ENCODE assay signal across 8 cellular contexts in the genomic region with DNA sequence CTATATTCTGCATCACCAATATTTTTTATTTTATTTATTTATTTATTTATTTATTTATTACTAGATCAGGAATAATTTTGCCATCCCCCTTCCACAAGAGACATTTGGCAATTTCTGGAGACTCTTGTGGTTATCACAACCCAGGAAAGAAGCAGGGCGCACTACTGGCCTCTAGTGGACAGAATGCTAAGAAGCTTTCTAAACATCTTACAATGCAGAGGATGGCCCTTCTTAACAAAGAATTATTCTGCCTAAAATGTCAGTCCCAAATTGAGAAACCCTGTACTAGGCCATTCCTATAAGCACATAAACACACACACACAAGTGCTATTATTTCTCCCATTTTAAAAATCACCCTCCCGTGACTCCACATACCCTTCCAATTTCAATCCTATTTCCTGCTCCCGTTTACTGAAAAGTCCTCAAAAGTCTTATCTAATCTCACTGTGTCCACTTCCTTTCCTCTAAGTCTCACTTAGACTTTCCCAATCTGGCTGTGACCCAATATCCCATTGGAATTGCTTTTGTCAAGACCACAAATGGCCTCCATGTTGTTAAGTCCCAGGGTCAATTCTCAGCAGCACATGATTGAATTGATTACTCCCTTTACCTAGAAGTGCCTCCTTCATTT. TPM values are rescaled to one million over a fixed set of nuclear protein-coding genes. Genes with fewer than 3 reads are reported as not detected.
A peak's percentile ranks its signal among the peaks of the same experiment; 100 is the strongest.
DNase-seq lines count a peak whose midpoint lies in the region; ATAC-seq and TF ChIP-seq lines count a peak whose summit lies in the region.

No MANE protein-coding gene starts in this region.

- H3K4me3 Mint-ChIP-seq in GM23338 (no peak overlapping the region), endothelial cell (ENCODE audit: unreplicated experiment) (no peak overlapping the region)
- H3K4me3 Mint-ChIP-seq in activated CD4-positive, alpha-beta memory T cell treated with anti-CD3 and anti-CD28 coated beads for 36 hours: no peak overlapping the region

- H3K27ac Mint-ChIP-seq in GM23338: no peak overlapping the region
- no peak overlapping the region for H3K27ac Mint-ChIP-seq in activated CD4-positive, alpha-beta memory T cell treated with anti-CD3 and anti-CD28 coated beads for 36 hours
- no peak overlapping the region for H3K27ac Mint-ChIP-seq in endothelial cell (ENCODE audit: unreplicated experiment)

- no peaks in the 10 kb centered on the region for H3K4me1 Mint-ChIP-seq in GM23338
- no peaks in the 10 kb centered on the region for H3K4me1 Mint-ChIP-seq in activated CD4-positive, alpha-beta memory T cell treated with anti-CD3 and anti-CD28 coated beads for 36 hours (ENCODE audit: low read depth)
- peaks cover 7% of the 10 kb centered on the region for H3K4me1 Mint-ChIP-seq in endothelial cell (ENCODE audit: unreplicated experiment)

- H3K4me1 ChIP-seq in GM23338 (ENCODE audit: insufficient read depth): no peaks in the 10 kb centered on the region
- no peaks in the 10 kb centered on the region for H3K4me1 ChIP-seq in mucosa of descending colon (ENCODE audit: low read depth)

- peak; percentile 85 for TF ChIP-seq CTCF in GM23338 (conservative IDR thresholded peaks at IDR 0.05; ENCODE audit: low read depth in 2 of 2)
- peak; percentile 72 for TF ChIP-seq CTCF in endothelial cell (IDR thresholded peaks at IDR 0.05; ENCODE audit: unreplicated experiment)
- TF ChIP-seq CTCF in mucosa of descending colon (IDR thresholded peaks at IDR 0.05): peak; percentile 70

- no peak overlapping the region for H3K4me3 ChIP-seq in GM23338
- no peak overlapping the region for H3K4me3 ChIP-seq in mucosa of descending colon

- H3K36me3 ChIP-seq in GM23338 (ENCODE audit: insufficient read depth): no peaks in the 10 kb centered on the region
- no peaks in the 10 kb centered on the region for H3K36me3 ChIP-seq in mucosa of descending colon (ENCODE audit: low read depth)

- H2AFZ ChIP-seq in GM23338: peak overlapping the region; percentile 67; the same call in 1 of the 2 replicates

- H3K36me3 Mint-ChIP-seq in GM23338 (ENCODE audit: low read depth) (no peaks in the 10 kb centered on the region), endothelial cell (ENCODE audit: low read depth, unreplicated experiment) (no peaks in the 10 kb centered on the region)
- no peaks in the 10 kb centered on the region for H3K36me3 Mint-ChIP-seq in activated CD4-positive, alpha-beta memory T cell treated with anti-CD3 and anti-CD28 coated beads for 36 hours

- POLR2A ChIA-PET in activated CD4-positive, alpha-beta memory T cell treated with anti-CD3 and anti-CD28 coated beads for 36 hours (lab: Charles Lee): no interaction called here

- no peaks in the 10 kb centered on the region for H3K79me2 ChIP-seq in GM23338 (replicated peaks; ENCODE audit: insufficient read depth)

- H3K27me3 Mint-ChIP-seq in GM23338 (ENCODE audit: insufficient read depth, low read depth, poor library complexity): no peaks in the 10 kb centered on the region
- H3K27me3 Mint-ChIP-seq in activated CD4-positive, alpha-beta memory T cell treated with anti-CD3 and anti-CD28 coated beads for 36 hours: peaks cover 4% of the 10 kb centered on the region
- no peaks in the 10 kb centered on the region for H3K27me3 Mint-ChIP-seq in endothelial cell (ENCODE audit: unreplicated experiment)

- CTCF ChIA-PET in activated CD4-positive, alpha-beta memory T cell treated with anti-CD3 and anti-CD28 coated beads for 36 hours (lab: Charles Lee): interaction anchor here (0.6 to 7.3 kb wide), 24 partner anchors 9 to 416 kb away, joined by 3 to 149 read pairs (median 4); partner anchors contain the start of gene RNF11

- intact Hi-C loops in activated CD4-positive, alpha-beta memory T cell treated with anti-CD3 and anti-CD28 coated beads for 36 hours (cut with micrococcal nuclease): loop anchor here (2.0 to 10.0 kb wide), 2 partner anchors 104 to 218 kb away; partner anchors contain the start of gene CDKN2C
- intact Hi-C loops in mucosa of descending colon (cut with DNase I, micrococcal nuclease): no loop called here

- DNase-seq in Ammon's horn (ENCODE audit: low spot score) (peak; percentile 81), GM23338 (ENCODE audit: low spot score) (peak; percentile 87), NCI-H446 treated with DMSO at 0.1 percent for 48 hours (lab: John Stamatoyannopoulos, UW) (peak; percentile 31), endothelial cell (ENCODE audit: low spot score) (peak; percentile 73), mucosa of descending colon (peak in 1 of 3 donors; percentile 88)
- DNase-seq in activated CD4-positive, alpha-beta memory T cell treated with anti-CD3 and anti-CD28 coated beads for 36 hours: peak; percentile 63
- DNase-seq in stimulated activated naive CD4-positive, alpha-beta T cell (lab: John Stamatoyannopoulos, UW): peak in 5 of 6 experiments; percentile 3 to 39 (median 15)

- H3K4me2 ChIP-seq in GM23338: no peak overlapping the region

- H3K27ac ChIP-seq in GM23338 (ENCODE audit: low read depth): no peak overlapping the region

- H3K9me3 ChIP-seq in mucosa of descending colon: no peaks in the 10 kb centered on the region

- no peaks in the 10 kb centered on the region for H4K20me1 ChIP-seq in GM23338 (replicated peaks; ENCODE audit: insufficient read depth)

- ATAC-seq in GM23338: peak; percentile 80
- ATAC-seq in mucosa of descending colon: peak; percentile 70
- ATAC-seq in GM18517 (IDR thresholded peaks at IDR 0.05; ENCODE audit: unreplicated experiment): no peak

- H3F3A ChIP-seq in GM23338 (replicated peaks; ENCODE audit: low read depth): no peaks in the 10 kb centered on the region

- no peaks in the 10 kb centered on the region for H3K9me3 Mint-ChIP-seq in GM23338
- H3K9me3 Mint-ChIP-seq in activated CD4-positive, alpha-beta memory T cell treated with anti-CD3 and anti-CD28 coated beads for 36 hours: no peaks in the 10 kb centered on the region
- no peaks in the 10 kb centered on the region for H3K9me3 Mint-ChIP-seq in endothelial cell (ENCODE audit: unreplicated experiment)

- H3K27me3 ChIP-seq in GM23338 (ENCODE audit: insufficient read depth): no peaks in the 10 kb centered on the region

- H3K9me2 ChIP-seq in GM23338 (ENCODE audit: insufficient read depth): no peaks in the 10 kb centered on the region

TF ChIP-seq in GM23338, 12 proteins besides CTCF, POLR2A, EP300 and RAD21:
- TF ChIP-seq JUNB (IDR thresholded peaks at IDR 0.05; ENCODE audit: unreplicated experiment) (no peak), NANOG (IDR thresholded peaks at IDR 0.05; ENCODE audit: borderline replicate concordance) (no peak), POLR2AphosphoS5 (IDR thresholded peaks at IDR 0.05; ENCODE audit: low read depth) (no peak), ZNF331 (CRISPR knock-in tag; IDR thresholded peaks at IDR 0.05; ENCODE audit: low read depth) (no peak), ZNF114 (CRISPR knock-in tag; IDR thresholded peaks at IDR 0.05) (no peak), STAT1 (IDR thresholded peaks at IDR 0.05; ENCODE audit: unreplicated experiment) (no peak)

RNA-seq across cellular contexts. Expression of gene RNF11, which starts 43.7 kb away (rescaled TPM):
- 43.0 and 48.6 TPM in 2 replicates for total RNA-seq in GM23338 (2014; rRNA removed; shearing (Covaris generic))
- polyA plus RNA-seq in GM23338 (2016; fragmentation: Nextera tagmentation; extraction: Ambion mirVana): 22.3 and 23.7 TPM in 2 replicates
- 10 to 100 TPM; 26.3 to 31.9 TPM for total RNA-seq in activated CD4-positive, alpha-beta memory T cell treated with anti-CD3 and anti-CD28 coated beads for 36 hours
- total RNA-seq in endothelial cell (ENCODE audit: unreplicated experiment): 74.1 TPM
- 100 to 1,000 TPM in 1 of 3 donors, 10 to 100 TPM in 2; 66.7 to 117 (median 84.7) TPM for total RNA-seq in mucosa of descending colon
